Comparison of ENCODE assay signal across 30 cellular contexts in genomic region chr22:35022291-35022690, GRCh38. TPM values are rescaled to one million over a fixed set of nuclear protein-coding genes. Genes with fewer than 3 reads are reported as not detected.
"Had no signal": no experiment of that assay in that cellular context is flagged by ENCODE, and none has a peak within 500 bp of the region (broad histone marks: within the 10 kb centered on the region; RNA-seq: fewer than 3 reads in every experiment).

No MANE protein-coding gene starts in this region.

- H3K27ac ChIP-seq: ascending aorta, cardiac muscle cell had no signal

- FAIRE-seq: TTC549 had no signal

- ATAC-seq: activated CD8-positive, alpha-beta memory T cell treated with anti-CD3 and anti-CD28 coated beads, Interleukin-2, amount 10 ng/mL, durations not matched to agents 7 days and 5 days; activated CD8-positive, alpha-beta T cell treated with anti-CD3 and anti-CD28 coated beads for 36 hours; activated naive CD8-positive, alpha-beta T cell treated with anti-CD3 and anti-CD28 coated beads, Interleukin-2, amount 50 U/mL, for 24 hours had no signal

- H3K36me3 ChIP-seq: ascending aorta, cardiac muscle cell had no signal

- H3K9me3 ChIP-seq: ascending aorta had no signal

- H3K27me3 ChIP-seq: ascending aorta, cardiac muscle cell had no signal

- H3K4me1 ChIP-seq: ascending aorta had no signal

- DNase-seq: activated B cell treated with CpG ODN at 0.5 μM for 24 hours; activated CD4-positive, alpha-beta memory T cell treated with anti-CD3 and anti-CD28 coated beads for 36 hours; activated CD4-positive, alpha-beta T cell treated with anti-CD3 and anti-CD28 coated beads for 4 hours; activated CD4-positive, alpha-beta T cell treated with anti-CD3 and anti-CD28 coated beads, Interleukin-2, amount 10 ng/mL, durations not matched to agents 24 days and 14 days; activated CD4-positive, alpha-beta T cell treated with anti-CD3 and anti-CD28 coated beads, Interleukin-2, amount 50 U/mL, for 1 hour; activated CD4-positive, alpha-beta T cell treated with anti-CD3 and anti-CD28 coated beads, Interleukin-2, amount 50 U/mL, for 4 hours; activated CD4-positive, CD25-positive, alpha-beta regulatory T cell treated with anti-CD3 and anti-CD28 coated beads, Interleukin-2, amount 50 U/mL, for 72 hours; activated CD8-positive, alpha-beta memory T cell treated with anti-CD3 and anti-CD28 coated beads for 24 hours; activated CD8-positive, alpha-beta memory T cell treated with anti-CD3 and anti-CD28 coated beads, Interleukin-2, amount 10 ng/mL, durations not matched to agents 7 days and 5 days; activated CD8-positive, alpha-beta memory T cell treated with anti-CD3 and anti-CD28 coated beads, Interleukin-2, amount 50 U/mL, for 48 hours; activated CD8-positive, alpha-beta T cell treated with anti-CD3 and anti-CD28 coated beads for 36 hours; activated effector memory CD4-positive, alpha-beta T cell treated with Interleukin-2 at 50 U/mL for 16 hours; activated gamma-delta T cell; activated naive CD4-positive, alpha-beta T cell treated with anti-CD3 and anti-CD28 coated beads, Interleukin-2, amount 10 ng/mL, durations not matched to agents 7 days and 5 days; activated naive CD4-positive, alpha-beta T cell treated with Interleukin-2 at 50 U/mL for 16 hours; activated naive CD8-positive, alpha-beta T cell treated with anti-CD3 and anti-CD28 coated beads, Interleukin-2, amount 10 ng/mL, durations not matched to agents 7 days and 5 days; activated naive CD8-positive, alpha-beta T cell treated with anti-CD3 and anti-CD28 coated beads, Interleukin-2, amount 50 U/mL, for 24 hours; activated T-cell treated with anti-CD3 and anti-CD28 coated beads, Interleukin-2, amount 50 U/mL, for 24 hours; activated T-cell treated with anti-CD3 and anti-CD28 coated beads, Interleukin-2, amount 50 U/mL, for 48 hours; amygdala; anterior cingulate cortex; caudate nucleus; T-helper 1 cell; T-helper 2 cell; T-helper 9 cell had no signal

- H3K4me3 ChIP-seq: ascending aorta, cardiac muscle cell had no signal

RNA-seq across cellular contexts. Expression of gene ISX, which starts 43.7 kb away (rescaled TPM):
- total RNA-seq: activated B cell treated with CpG ODN at 0.5 μM for 24 hours; activated CD4-positive, alpha-beta memory T cell treated with anti-CD3 and anti-CD28 coated beads for 36 hours; activated CD4-positive, alpha-beta T cell treated with anti-CD3 and anti-CD28 coated beads, Interleukin-2, amount 10 ng/mL, durations not matched to agents 24 days and 14 days; activated CD8-positive, alpha-beta memory T cell treated with anti-CD3 and anti-CD28 coated beads, Interleukin-2, amount 10 ng/mL, durations not matched to agents 7 days and 5 days; activated CD8-positive, alpha-beta T cell treated with anti-CD3 and anti-CD28 coated beads for 36 hours; activated naive CD8-positive, alpha-beta T cell treated with anti-CD3 and anti-CD28 coated beads, Interleukin-2, amount 10 ng/mL, durations not matched to agents 7 days and 5 days; activated T-helper 2 cell treated with anti-CD3 and anti-CD28 coated beads, Interferon-gamma antibody, Interleukin-2, Interleukin-4, amounts not matched to agents 10 μg/mL and 5 μg/mL and 100 μg/mL, durations not matched to agents 14 hours and 24 hours and 36 hours; ascending aorta; bronchial epithelial cell; cardiac muscle cell had no signal
- polyA plus RNA-seq: cardiac muscle cell had no signal
